In the genomic region with DNA sequence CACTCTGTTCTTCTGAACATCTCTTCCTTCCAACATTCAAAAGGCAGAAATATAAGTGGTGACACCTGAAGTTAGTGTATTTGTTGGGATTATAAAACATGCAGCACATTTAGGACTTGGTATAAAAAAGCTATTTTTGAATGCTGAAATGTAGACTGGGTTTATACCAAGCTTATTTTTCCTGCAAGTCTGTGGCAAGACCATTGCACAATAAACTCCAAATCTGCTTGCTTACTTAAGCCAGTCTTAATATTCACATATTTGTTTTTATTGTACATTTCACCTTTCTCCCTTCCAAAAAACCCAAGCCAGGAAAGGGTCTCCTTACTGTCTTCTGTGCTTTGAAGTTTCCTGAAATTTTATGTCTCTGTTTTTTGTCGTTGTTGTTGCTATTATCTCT, we compare ENCODE assay signal across 21 cellular contexts.
"Had no signal": no experiment of that assay in that cellular context is flagged by ENCODE, and none has a peak within 500 bp of the region (broad histone marks: within the 10 kb centered on the region; RNA-seq: fewer than 3 reads in every experiment).

No MANE protein-coding gene starts in this region.

- H3K9me3 Mint-ChIP-seq: stimulated activated naive CD8-positive, alpha-beta T cell treated with anti-CD3 and anti-CD28 coated beads, Interleukin-15, amount 100 ng/mL, for 72 hours had no signal

- H3K9me3 ChIP-seq: colonic mucosa, left ventricle myocardium inferior, prostate gland, suprapubic skin, vagina had no signal

- H3K36me3 Mint-ChIP-seq: activated naive CD8-positive, alpha-beta T cell; naive thymus-derived CD4-positive, alpha-beta T cell had no signal

- ATAC-seq: foreskin keratinocyte; naive thymus-derived CD4-positive, alpha-beta T cell; right cardiac atrium; stimulated activated naive CD8-positive, alpha-beta T cell treated with anti-CD3 and anti-CD28 coated beads, Interleukin-15, amount 100 ng/mL, for 72 hours had no signal

- DNase-seq: activated CD4-positive, alpha-beta T cell treated with anti-CD3 and anti-CD28 coated beads, Interleukin-2, amount 50 U/mL, for 48 hours; amygdala; caudate nucleus; colonic mucosa; erythroblast; foreskin keratinocyte; head of caudate nucleus; left ventricle myocardium inferior; naive thymus-derived CD4-positive, alpha-beta T cell; right cardiac atrium; small intestine; stimulated activated CD4-positive, alpha-beta T cell treated with anti-CD3 and anti-CD28 coated beads, Interleukin-15, amount 100 ng/mL, for 24 hours; stimulated activated CD4-positive, alpha-beta T cell treated with anti-CD3 and anti-CD28 coated beads, Interleukin-2, amount 100 ng/mL, for 48 hours; stimulated activated naive CD8-positive, alpha-beta T cell treated with anti-CD3 and anti-CD28 coated beads, Interleukin-15, amount 100 ng/mL, for 72 hours; T-helper 2 cell; trophoblast cell; WERI-Rb-1 had no signal

- H3K4me1 Mint-ChIP-seq: naive thymus-derived CD4-positive, alpha-beta T cell; stimulated activated naive CD8-positive, alpha-beta T cell treated with anti-CD3 and anti-CD28 coated beads, Interleukin-15, amount 100 ng/mL, for 72 hours had no signal

- H3K27me3 ChIP-seq: colonic mucosa, foreskin keratinocyte, suprapubic skin, vagina had no signal

- H3K4me1 ChIP-seq: colonic mucosa, foreskin keratinocyte, prostate gland had no signal

- H3K27ac ChIP-seq: colonic mucosa, foreskin keratinocyte, left ventricle myocardium inferior, prostate gland, suprapubic skin, vagina, WERI-Rb-1 had no signal

- H3K4me3 Mint-ChIP-seq: activated naive CD8-positive, alpha-beta T cell; naive thymus-derived CD4-positive, alpha-beta T cell; stimulated activated naive CD8-positive, alpha-beta T cell treated with anti-CD3 and anti-CD28 coated beads, Interleukin-15, amount 100 ng/mL, for 72 hours had no signal

- H3K4me3 ChIP-seq: colonic mucosa, left ventricle myocardium inferior, prostate gland, suprapubic skin, vagina had no signal

- H3K27ac Mint-ChIP-seq: activated naive CD8-positive, alpha-beta T cell; naive thymus-derived CD4-positive, alpha-beta T cell; stimulated activated naive CD8-positive, alpha-beta T cell treated with anti-CD3 and anti-CD28 coated beads, Interleukin-15, amount 100 ng/mL, for 72 hours had no signal

- H3K36me3 ChIP-seq: colonic mucosa, left ventricle myocardium inferior, prostate gland, suprapubic skin, vagina, WERI-Rb-1 had no signal
